In genomic region chr3:114406286-114406685, GRCh38 we compare ENCODE assay signal across 26 cellular contexts.
A peak's percentile ranks its signal among the peaks of the same experiment; 100 is the strongest.
DNase-seq lines count a peak whose midpoint lies in the region; ATAC-seq and TF ChIP-seq lines count a peak whose summit lies in the region.
"Had no signal": no experiment of that assay in that cellular context is flagged by ENCODE, and none has a peak within 500 bp of the region (broad histone marks: within the 10 kb centered on the region; RNA-seq: fewer than 3 reads in every experiment).

No MANE protein-coding gene starts in this region.

- intact Hi-C loops in left ventricle myocardium inferior (cut with micrococcal nuclease) = no loop called here
- intact Hi-C loops in lower lobe of right lung (cut with DNase I) = no loop called here
- intact Hi-C loops in vagina (cut with DNase I) = no loop called here

- H3K27me3 ChIP-seq in left ventricle myocardium inferior (ENCODE audit: low read depth) = no peaks in the 10 kb centered on the region
- H3K27me3 ChIP-seq in right atrium auricular region = no peaks in the 10 kb centered on the region
- no peaks in the 10 kb centered on the region for H3K27me3 ChIP-seq in lower lobe of right lung (ENCODE audit: low read depth)
- H3K27me3 ChIP-seq in vagina = no peaks in the 10 kb centered on the region
- H3K27me3 ChIP-seq: BLaER1, pancreas, right lobe of liver had no signal

- peak; percentile 42 to 87 for ATAC-seq in lower lobe of right lung
- no peak for ATAC-seq in HG03354 (IDR thresholded peaks at IDR 0.05; ENCODE audit: poor library complexity, severe bottlenecking, unreplicated experiment)
- ATAC-seq: left lobe of liver; natural killer cell treated with Interleukin-12 subunit alpha and Interleukin-12 subunit beta and Interleukin-15 and Interleukin-18, amount 100 ng/mL, for 72 hours; pancreas; right lobe of liver; stimulated activated naive CD8-positive, alpha-beta T cell treated with anti-CD3 and anti-CD28 coated beads, Interleukin-15, amount 100 ng/mL, for 72 hours; WTC11 had no signal

- TF ChIP-seq CTCF in left ventricle myocardium inferior (IDR thresholded peaks at IDR 0.05; ENCODE audit: borderline replicate concordance) = no peak
- TF ChIP-seq CTCF in right atrium auricular region (IDR thresholded peaks at IDR 0.05) = no peak
- TF ChIP-seq CTCF in choroid plexus epithelial cell (conservative IDR thresholded peaks at IDR 0.05; ENCODE audit: low read depth, low read length) = no peak
- no peak for TF ChIP-seq CTCF in lower lobe of right lung (IDR thresholded peaks at IDR 0.05)
- no peak for TF ChIP-seq CTCF in vagina (IDR thresholded peaks at IDR 0.05)

- H3K9me3 ChIP-seq in left ventricle myocardium inferior (replicated peaks) (no peaks in the 10 kb centered on the region), right atrium auricular region (no peaks in the 10 kb centered on the region), lower lobe of right lung (no peaks in the 10 kb centered on the region), vagina (no peaks in the 10 kb centered on the region)
- H3K9me3 ChIP-seq: BLaER1, pancreas, right lobe of liver had no signal

- H3K4me1 ChIP-seq in left ventricle myocardium inferior = peaks cover 77% of the 10 kb centered on the region
- H3K4me1 ChIP-seq in right atrium auricular region = peaks cover 0 to 29% of the 10 kb centered on the region in 2 donors
- H3K4me1 ChIP-seq in lower lobe of right lung = peaks cover 11% of the 10 kb centered on the region
- peaks cover 25% of the 10 kb centered on the region for H3K4me1 ChIP-seq in vagina
- H3K4me1 ChIP-seq: BLaER1 had no signal

- H3K36me3 ChIP-seq in left ventricle myocardium inferior = no peaks in the 10 kb centered on the region
- H3K36me3 ChIP-seq in right atrium auricular region = no peaks in the 10 kb centered on the region
- H3K36me3 ChIP-seq in lower lobe of right lung = no peaks in the 10 kb centered on the region
- no peaks in the 10 kb centered on the region for H3K36me3 ChIP-seq in vagina
- H3K36me3 ChIP-seq: BLaER1, pancreas, right lobe of liver had no signal

- H3K27ac ChIP-seq in left ventricle myocardium inferior (replicated peaks) = peak overlapping the region; percentile 60
- H3K27ac ChIP-seq in right atrium auricular region = no peak overlapping the region
- no peak overlapping the region for H3K27ac ChIP-seq in lower lobe of right lung
- peak overlapping the region; percentile 21 for H3K27ac ChIP-seq in vagina
- H3K27ac ChIP-seq: BLaER1, HL-60, pancreas, right lobe of liver had no signal

- H3K4me3 ChIP-seq in left ventricle myocardium inferior (no peak overlapping the region), right atrium auricular region (no peak overlapping the region), choroid plexus epithelial cell (ENCODE audit: low read depth, low read length) (no peak overlapping the region), lower lobe of right lung (no peak overlapping the region), vagina (no peak overlapping the region)
- H3K4me3 ChIP-seq: BLaER1, pancreas, right lobe of liver had no signal

- TF ChIP-seq POLR2A in vagina (IDR thresholded peaks at IDR 0.05) = no peak

- DNase-seq in left ventricle myocardium inferior (no peak), right atrium auricular region (ENCODE audit: low spot score) (no peak), choroid plexus epithelial cell (ENCODE audit: low read depth) (peak; percentile 90), lower lobe of right lung (no peak), vagina (ENCODE audit: extremely low spot score in 2 of 2) (no peak), retina (no peak), ureter (ENCODE audit: low spot score) (no peak)
- DNase-seq: activated CD4-positive, alpha-beta T cell treated with anti-CD3 and anti-CD28 coated beads, Interleukin-2, amount 50 U/mL, for 1 hour; aorta; central memory CD4-positive, alpha-beta T cell; DMS79; foreskin melanocyte; NCI-H1092; NCI-H187 treated with DMSO at 0.1 percent for 48 hours; NCI-H2227 treated with DMSO at 0.1 percent for 48 hours; NCI-H774; pancreas; right lobe of liver; Right ventricle myocardium superior; stimulated activated naive CD8-positive, alpha-beta T cell treated with anti-CD3 and anti-CD28 coated beads, Interleukin-15, amount 100 ng/mL, for 72 hours had no signal

Comparison
In these comparisons a context has a peak if more than half of its experiments do, and no peak if none do; other contexts are left out.
1. H3K27ac ChIP-seq: peak in left ventricle myocardium inferior (single experiment) and vagina (single experiment); none in right atrium auricular region (0 of 2) and lower lobe of right lung (single experiment).